In genomic region chr3:60322334-60322856, GRCh38 we compare ENCODE assay signal across 24 cellular contexts.
"Had no signal": no experiment of that assay in that cellular context is flagged by ENCODE, and none has a peak within 500 bp of the region (broad histone marks: within the 10 kb centered on the region; RNA-seq: fewer than 3 reads in every experiment).

No MANE protein-coding gene starts in this region.

- H3K4me1 Mint-ChIP-seq: IgD-negative memory B cell had no signal

- H3K36me3 ChIP-seq: SJSA1 had no signal

- H3K27ac ChIP-seq: KMS-11, SJSA1, SK-N-MC had no signal

- H3K27ac Mint-ChIP-seq: IgD-negative memory B cell had no signal

- H3K9me3 Mint-ChIP-seq: IgD-negative memory B cell had no signal

- H3K4me3 ChIP-seq: K562, SJSA1, SK-N-MC had no signal

- H3K9ac ChIP-seq: KMS-11 had no signal

- ATAC-seq: K562 had no signal

- H3K4me2 ChIP-seq: KMS-11 had no signal

- H3K27me3 Mint-ChIP-seq: IgD-negative memory B cell had no signal

- H3K4me3 Mint-ChIP-seq: IgD-negative memory B cell had no signal

- H3K27me3 ChIP-seq: SJSA1 had no signal

- FAIRE-seq: K562, RCC 7860 had no signal

- DNase-seq: Kasumi-1, MM.1S, NCI-H1092 treated with DMSO at 0.1 percent for 48 hours, NCI-H1417, NCI-H1436 treated with DMSO at 0.1 percent for 48 hours, NCI-H187, NCI-H2029, NCI-H2081 treated with DMSO at 0.1 percent for 48 hours, NCI-H2171, NCI-H226, NCI-H446, NCI-H510A, NCI-H524 treated with DMSO at 0.1 percent for 48 hours, NCI-H69, NCI-H774, Right ventricle myocardium superior, RPMI8226, SIG-M5 had no signal

- H3K9me3 ChIP-seq: SJSA1 had no signal

- H3K4me1 ChIP-seq: SJSA1 had no signal
